In genomic region chr22:41925783-41926460, GRCh38 we compare ENCODE assay signal across 8 cellular contexts. TPM values are rescaled to one million over a fixed set of nuclear protein-coding genes. Genes with fewer than 3 reads are reported as not detected.
DNase-seq lines count a peak whose midpoint lies in the region; ATAC-seq and TF ChIP-seq lines count a peak whose summit lies in the region.

No MANE protein-coding gene starts in this region.

- peak overlapping the region; percentile 24; the same call in 1 of the 2 replicates for H3K4me3 ChIP-seq in PC-9
- peak overlapping the region; percentile 22 for H3K4me3 ChIP-seq in cardiac muscle cell
- peak overlapping the region; percentile 39 for H3K4me3 ChIP-seq in skeletal muscle satellite cell (ENCODE audit: low read length)

- CTCF ChIA-PET in PC-9 (lab: Charles Lee): interaction anchor here (0.5 to 1.9 kb wide), 9 partner anchors 15 to 1637 kb away, joined by 3 to 7 read pairs (median 4); partner anchors contain the start of gene CENPM

- H3K27ac ChIP-seq in PC-9: no peak overlapping the region
- no peak overlapping the region for H3K27ac ChIP-seq in cardiac muscle cell

- peak; percentile 45 for ATAC-seq in HG02678 (IDR thresholded peaks at IDR 0.05; ENCODE audit: unreplicated experiment)

- H3K36me3 ChIP-seq in PC-9 (ENCODE audit: low read depth) (no peaks in the 10 kb centered on the region), cardiac muscle cell (no peaks in the 10 kb centered on the region), skeletal muscle satellite cell (ENCODE audit: insufficient read depth, low read length) (no peaks in the 10 kb centered on the region)

- peaks cover 16% of the 10 kb centered on the region; the same call in 1 of the 2 replicates for H3F3A ChIP-seq in PC-9 (ENCODE audit: insufficient read depth, low read depth)

- H3K79me2 ChIP-seq in PC-9 (ENCODE audit: low read depth): no peaks in the 10 kb centered on the region

- DNase-seq in ELR (ENCODE audit: low read depth) (peak; percentile 53), PC-9 (peak in 1 of 2 experiments; percentile 78), cardiac muscle cell (ENCODE audit: low read depth in 1 of 2, low spot score in 1 of 2) (peak; percentile 48 to 71), NCI-H1092 (lab: John Stamatoyannopoulos, UW) (no peak), middle frontal gyrus (ENCODE audit: extremely low spot score, low spot score) (no peak)
- peak; percentile 65 for DNase-seq in activated effector memory CD4-positive, alpha-beta T cell treated with Interleukin-2 at 50 U/mL for 16 hours

- H3K4me2 ChIP-seq in PC-9: peak overlapping the region; percentile 68
- H3K4me2 ChIP-seq in skeletal muscle satellite cell (ENCODE audit: low read length): peak overlapping the region; percentile 80

- TF ChIP-seq CTCF in PC-9 (conservative IDR thresholded peaks at IDR 0.05) (peak; percentile 80), cardiac muscle cell (IDR thresholded peaks at IDR 0.05; ENCODE audit: low read depth, low read length) (peak; percentile 57)

- no peak overlapping the region for H3K9ac ChIP-seq in skeletal muscle satellite cell (ENCODE audit: low read depth, low read length)

- peaks cover 6% of the 10 kb centered on the region; the same call in 1 of the 2 replicates for H3K27me3 ChIP-seq in PC-9 (ENCODE audit: insufficient read depth, low read depth)
- H3K27me3 ChIP-seq in cardiac muscle cell: peaks cover 35% of the 10 kb centered on the region
- H3K27me3 ChIP-seq in skeletal muscle satellite cell (ENCODE audit: control insufficient read depth, insufficient read depth, low read length): peaks cover 14% of the 10 kb centered on the region

- BruUV-seq in PC-9 (replicated peaks; lab: Mats Ljungman, UMichigan): no TSS peak

- H3K9me3 ChIP-seq in PC-9 (ENCODE audit: insufficient read depth, low read depth): no peaks in the 10 kb centered on the region
- H3K9me3 ChIP-seq in cardiac muscle cell (ENCODE audit: low read depth): no peaks in the 10 kb centered on the region
- no peaks in the 10 kb centered on the region for H3K9me3 ChIP-seq in skeletal muscle satellite cell (replicated peaks; ENCODE audit: low read length)

- POLR2A ChIA-PET in PC-9 (lab: Charles Lee; ENCODE audit: unreplicated experiment): interaction anchor here (0.6 kb wide), 1 partner anchor 197 kb away, joined by 3 read pairs; no protein-coding TSS in a partner anchor

- H3K4me1 ChIP-seq in PC-9 (replicated peaks; ENCODE audit: insufficient read depth): no peaks in the 10 kb centered on the region
- H3K4me1 ChIP-seq in cardiac muscle cell (ENCODE audit: low read depth): no peaks in the 10 kb centered on the region
- H3K4me1 ChIP-seq in skeletal muscle satellite cell (ENCODE audit: control insufficient read depth, insufficient read depth, low read length): peaks cover 4% of the 10 kb centered on the region

- intact Hi-C loops in PC-9 (cut with micrococcal nuclease; ENCODE audit: unreplicated experiment): no loop called here

- H2AFZ ChIP-seq in PC-9: no peak overlapping the region

- no peaks in the 10 kb centered on the region for H4K20me1 ChIP-seq in PC-9 (ENCODE audit: insufficient read depth)

- H3K9me2 ChIP-seq in PC-9 (ENCODE audit: insufficient read depth): no peaks in the 10 kb centered on the region

RNA-seq across cellular contexts. Expression of gene TNFRSF13C, which starts 0.7 kb away (rescaled TPM):
- total RNA-seq in PC-9 (2021) (2.7 and 4.0 TPM in 2 replicates), cardiac muscle cell (0.14 and 1.9 TPM in 2 replicates)
- 1.1 TPM in 2 replicates for polyA plus RNA-seq in cardiac muscle cell
- total RNA-seq in skeletal muscle satellite cell (2012; rRNA removed): under 0.01 TPM in 2 replicates

RNA-seq across cellular contexts. Expression of gene SHISA8, which starts 11.0 kb away (rescaled TPM):
- total RNA-seq in PC-9 (2021): 2.3 and 4.3 TPM in 2 replicates
- not detected in 2 replicates for total RNA-seq in cardiac muscle cell
- 0.16 TPM in 1 of 2 replicates, not detected in the other for polyA plus RNA-seq in cardiac muscle cell
- total RNA-seq in skeletal muscle satellite cell (2012; rRNA removed): not detected in 2 replicates

RNA-seq across cellular contexts. Expression of gene CENPM, which starts 21.0 kb away (rescaled TPM):
- 42.0 and 53.8 TPM in 2 replicates for total RNA-seq in PC-9 (2021)
- 22.0 and 26.7 TPM in 2 replicates for total RNA-seq in cardiac muscle cell
- 25.8 and 37.0 TPM in 2 replicates for polyA plus RNA-seq in cardiac muscle cell
- 12.4 and 14.9 TPM in 2 replicates for total RNA-seq in skeletal muscle satellite cell (2012; rRNA removed)

RNA-seq across cellular contexts. Expression of gene SEPTIN3, which starts 43.3 kb away (rescaled TPM):
- 1.2 and 1.5 TPM in 2 replicates for total RNA-seq in PC-9 (2021)
- total RNA-seq in cardiac muscle cell: 3.6 and 3.9 TPM in 2 replicates
- 2.9 and 3.4 TPM in 2 replicates for polyA plus RNA-seq in cardiac muscle cell
- under 0.01 TPM in 1 of 2 replicates, not detected in the other for total RNA-seq in skeletal muscle satellite cell (2012; rRNA removed)

Comparison
In these comparisons a context has a peak if more than half of its experiments do, and no peak if none do; other contexts are left out.
1. DNase-seq: peak in ELR (single experiment), activated effector memory CD4-positive, alpha-beta T cell treated with Interleukin-2 at 50 U/mL for 16 hours (single experiment) and cardiac muscle cell (2 of 2); none in NCI-H1092 (single experiment) and middle frontal gyrus (single experiment).
2. Peak in every context shown above with its lines, with median percentiles within 50 percentile points of each other: H3K4me3 ChIP-seq.